ENCODE assay signal across 32 cellular contexts in genomic region chr4:146182450-146182849, GRCh38. TPM values are rescaled to one million over a fixed set of nuclear protein-coding genes. Genes with fewer than 3 reads are reported as not detected.
DNase-seq lines count a peak whose midpoint lies in the region; ATAC-seq and TF ChIP-seq lines count a peak whose summit lies in the region.
"Had no signal": no experiment of that assay in that cellular context is flagged by ENCODE, and none has a peak within 500 bp of the region (broad histone marks: within the 10 kb centered on the region; RNA-seq: fewer than 3 reads in every experiment).

No MANE protein-coding gene starts in this region.

- no peak for TF ChIP-seq CTCF in MM.1S (IDR thresholded peaks at IDR 0.05; ENCODE audit: low read length)

- no peak overlapping the region for H3K4me2 ChIP-seq in MM.1S (ENCODE audit: low read depth, low read length)
- H3K4me2 ChIP-seq: KMS-11 had no signal

- H2AFZ ChIP-seq in MM.1S (ENCODE audit: low read length) = no peak overlapping the region

- H3K79me2 ChIP-seq in MM.1S (ENCODE audit: low read length) = peaks cover 62% of the 10 kb centered on the region

- no peak overlapping the region for H3K4me3 ChIP-seq in MM.1S (ENCODE audit: low read length)
- H3K4me3 ChIP-seq: cardiac muscle cell, coronary artery, heart left ventricle, lung, mucosa of descending colon, thoracic aorta, uterus had no signal

- no peak overlapping the region for H3K27ac ChIP-seq in MM.1S (ENCODE audit: low read length)
- H3K27ac ChIP-seq: cardiac muscle cell, coronary artery, heart left ventricle, HL-60, KMS-11, RWPE1, thoracic aorta, uterus had no signal

- no peaks in the 10 kb centered on the region for H3K9me2 ChIP-seq in MM.1S (replicated peaks; ENCODE audit: insufficient read depth, low read length)

- no peaks in the 10 kb centered on the region for H4K20me1 ChIP-seq in MM.1S (ENCODE audit: insufficient read depth, low read length)

- H3K27me3 Mint-ChIP-seq in activated T-helper 17 cell treated with anti-CD3 and anti-CD28 coated beads, Interleukin-2, amount 50 U/mL, for 72 hours = no peaks in the 10 kb centered on the region
- H3K27me3 Mint-ChIP-seq: effector memory CD8-positive, alpha-beta T cell; natural killer cell treated with Interleukin-12 subunit alpha and Interleukin-12 subunit beta and Interleukin-15 and Interleukin-18, amount 100 ng/mL, for 72 hours had no signal

- no peaks in the 10 kb centered on the region for H3K27me3 ChIP-seq in MM.1S (replicated peaks; ENCODE audit: insufficient read depth, low read length)
- H3K27me3 ChIP-seq: cardiac muscle cell, heart left ventricle, uterus had no signal

- H3K9ac ChIP-seq in MM.1S (ENCODE audit: low read length) = no peak overlapping the region
- H3K9ac ChIP-seq: KMS-11 had no signal

- peaks cover 7% of the 10 kb centered on the region; the same call in 1 of the 2 replicates for H3K4me1 ChIP-seq in MM.1S (ENCODE audit: low read length)

- H3F3A ChIP-seq in MM.1S (ENCODE audit: insufficient read depth, low read length) = 0 out of 2 replicates have a peak, but pooled peaks cover 4% of the 10 kb centered on the region

- H3K27ac Mint-ChIP-seq in activated naive CD4-positive, alpha-beta T cell treated with anti-CD3 and anti-CD28 coated beads, Interleukin-2, amount 50 U/mL, for 72 hours = peak overlapping the region in 1 of 2 donors; percentile 9
- H3K27ac Mint-ChIP-seq in activated T-helper 17 cell treated with anti-CD3 and anti-CD28 coated beads, Interleukin-2, amount 50 U/mL, for 72 hours = no peak overlapping the region
- peak overlapping the region; percentile 13 for H3K27ac Mint-ChIP-seq in stimulated activated effector memory CD8-positive, alpha-beta T cell treated with anti-CD3 and anti-CD28 coated beads, Interleukin-12 subunit alpha, Interleukin-12 subunit beta, amount 100 ng/mL, for 72 hours
- H3K27ac Mint-ChIP-seq: natural killer cell treated with Interleukin-12 subunit alpha and Interleukin-12 subunit beta and Interleukin-15 and Interleukin-18, amount 100 ng/mL, for 72 hours had no signal

- H3K36me3 Mint-ChIP-seq in activated naive CD4-positive, alpha-beta T cell treated with anti-CD3 and anti-CD28 coated beads, Interleukin-2, amount 50 U/mL, for 72 hours = peaks cover 0 to 17% of the 10 kb centered on the region in 2 donors
- H3K36me3 Mint-ChIP-seq in activated T-helper 17 cell treated with anti-CD3 and anti-CD28 coated beads, Interleukin-2, amount 50 U/mL, for 72 hours (ENCODE audit: low read depth) = peaks cover 83% of the 10 kb centered on the region
- H3K36me3 Mint-ChIP-seq in stimulated activated effector memory CD8-positive, alpha-beta T cell treated with anti-CD3 and anti-CD28 coated beads, Interleukin-12 subunit alpha, Interleukin-12 subunit beta, amount 100 ng/mL, for 72 hours = peaks cover 85% of the 10 kb centered on the region

- no peak for DNase-seq in activated naive CD4-positive, alpha-beta T cell treated with anti-CD3 and anti-CD28 coated beads, Interleukin-2, amount 50 U/mL, for 72 hours (ENCODE audit: low spot score in 2 of 2)
- no peak for DNase-seq in activated naive CD4-positive, alpha-beta T cell treated with Interleukin-2 at 50 U/mL for 16 hours
- DNase-seq in stimulated activated effector memory CD8-positive, alpha-beta T cell treated with anti-CD3 and anti-CD28 coated beads, Interleukin-12 subunit alpha, Interleukin-12 subunit beta, amount 100 ng/mL, for 72 hours (ENCODE audit: low spot score in 2 of 2) = no peak
- DNase-seq in NCI-H345 (lab: John Stamatoyannopoulos, UW) = no peak
- no peak for DNase-seq in MM.1S
- DNase-seq: activated CD4-positive, alpha-beta T cell treated with anti-CD3 and anti-CD28 coated beads for 1 hour; activated CD8-positive, alpha-beta memory T cell treated with anti-CD3 and anti-CD28 coated beads for 24 hours; activated naive CD4-positive, alpha-beta T cell; activated T-cell treated with anti-CD3 and anti-CD28 coated beads, Interleukin-2, amount 50 U/mL, for 1 hour; aorta; C1 segment of cervical spinal cord; effector memory CD8-positive, alpha-beta T cell; foreskin fibroblast; heart left ventricle; mucosa of descending colon; NCI-H1694; NCI-H69; stimulated activated CD4-positive, alpha-beta T cell treated with anti-CD3 and anti-CD28 coated beads, Interleukin-15, amount 100 ng/mL, for 24 hours; stimulated activated naive CD4-positive, alpha-beta T cell treated with Interleukin-2 at 50 U/mL for 16 hours; uterus had no signal

- no peaks in the 10 kb centered on the region for H3K9me3 Mint-ChIP-seq in activated naive CD4-positive, alpha-beta T cell treated with anti-CD3 and anti-CD28 coated beads, Interleukin-2, amount 50 U/mL, for 72 hours
- H3K9me3 Mint-ChIP-seq in activated T-helper 17 cell treated with anti-CD3 and anti-CD28 coated beads, Interleukin-2, amount 50 U/mL, for 72 hours = no peaks in the 10 kb centered on the region
- no peaks in the 10 kb centered on the region for H3K9me3 Mint-ChIP-seq in stimulated activated effector memory CD8-positive, alpha-beta T cell treated with anti-CD3 and anti-CD28 coated beads, Interleukin-12 subunit alpha, Interleukin-12 subunit beta, amount 100 ng/mL, for 72 hours
- H3K9me3 Mint-ChIP-seq: effector memory CD8-positive, alpha-beta T cell; natural killer cell treated with Interleukin-12 subunit alpha and Interleukin-12 subunit beta and Interleukin-15 and Interleukin-18, amount 100 ng/mL, for 72 hours had no signal

- H3K4me1 Mint-ChIP-seq in activated T-helper 17 cell treated with anti-CD3 and anti-CD28 coated beads, Interleukin-2, amount 50 U/mL, for 72 hours = peaks cover 37% of the 10 kb centered on the region
- peaks cover 45% of the 10 kb centered on the region for H3K4me1 Mint-ChIP-seq in stimulated activated effector memory CD8-positive, alpha-beta T cell treated with anti-CD3 and anti-CD28 coated beads, Interleukin-12 subunit alpha, Interleukin-12 subunit beta, amount 100 ng/mL, for 72 hours

- H3K36me3 ChIP-seq in MM.1S (replicated peaks; ENCODE audit: insufficient read depth, low read length) = peaks cover 14% of the 10 kb centered on the region; the same call in 1 of the 2 replicates
- H3K36me3 ChIP-seq: uterus had no signal

- H3K4me3 Mint-ChIP-seq in activated T-helper 17 cell treated with anti-CD3 and anti-CD28 coated beads, Interleukin-2, amount 50 U/mL, for 72 hours = no peak overlapping the region
- no peak overlapping the region for H3K4me3 Mint-ChIP-seq in stimulated activated effector memory CD8-positive, alpha-beta T cell treated with anti-CD3 and anti-CD28 coated beads, Interleukin-12 subunit alpha, Interleukin-12 subunit beta, amount 100 ng/mL, for 72 hours
- H3K4me3 Mint-ChIP-seq: effector memory CD8-positive, alpha-beta T cell; natural killer cell treated with Interleukin-12 subunit alpha and Interleukin-12 subunit beta and Interleukin-15 and Interleukin-18, amount 100 ng/mL, for 72 hours had no signal

- peak; percentile 28 to 48 for ATAC-seq in activated naive CD4-positive, alpha-beta T cell treated with anti-CD3 and anti-CD28 coated beads, Interleukin-2, amount 50 U/mL, for 72 hours
- peak; percentile 39 for ATAC-seq in GM18870 (IDR thresholded peaks at IDR 0.05; ENCODE audit: unreplicated experiment)
- peak; percentile 67 for ATAC-seq in activated T-helper 17 cell treated with anti-CD3 and anti-CD28 coated beads, Interleukin-2, amount 50 U/mL, for 72 hours (replicated peaks)
- peak; percentile 85 for ATAC-seq in stimulated activated effector memory CD8-positive, alpha-beta T cell treated with anti-CD3 and anti-CD28 coated beads, Interleukin-12 subunit alpha, Interleukin-12 subunit beta, amount 100 ng/mL, for 72 hours
- ATAC-seq: effector memory CD8-positive, alpha-beta T cell; esophagus mucosa; heart left ventricle; mucosa of descending colon; natural killer cell treated with Interleukin-12 subunit alpha and Interleukin-12 subunit beta and Interleukin-15 and Interleukin-18, amount 100 ng/mL, for 72 hours had no signal

- H3K9me3 ChIP-seq in MM.1S (replicated peaks; ENCODE audit: insufficient read depth, low read length) = no peaks in the 10 kb centered on the region
- H3K9me3 ChIP-seq: heart left ventricle, mucosa of descending colon, thoracic aorta, uterus had no signal

RNA-seq across cellular contexts. Expression of gene LSM6, which starts 6.9 kb away (rescaled TPM):
- total RNA-seq in activated naive CD4-positive, alpha-beta T cell treated with anti-CD3 and anti-CD28 coated beads, Interleukin-2, amount 50 U/mL, for 72 hours = 10 to 100 TPM; 47.6 to 49.5 TPM
- 10 to 100 TPM; 26.2 to 45.7 TPM for total RNA-seq in activated T-helper 17 cell treated with anti-CD3 and anti-CD28 coated beads, Interleukin-2, amount 50 U/mL, for 72 hours

RNA-seq across cellular contexts. Expression of gene REELD1, which starts 31.9 kb away (rescaled TPM):
- under 1 TPM in 1 of 2 donors, not detected in 1; 0.16 TPM for total RNA-seq in activated naive CD4-positive, alpha-beta T cell treated with anti-CD3 and anti-CD28 coated beads, Interleukin-2, amount 50 U/mL, for 72 hours
- under 1 TPM in 1 of 2 donors, not detected in 1; 0.15 TPM for total RNA-seq in activated T-helper 17 cell treated with anti-CD3 and anti-CD28 coated beads, Interleukin-2, amount 50 U/mL, for 72 hours
- total RNA-seq: cardiac muscle cell, esophagus mucosa, pulmonary artery endothelial cell had no signal
